ENCODE assay signal across 19 cellular contexts in genomic region chr5:96117863-96118651, GRCh38.
DNase-seq lines count a peak whose midpoint lies in the region; ATAC-seq, FAIRE-seq and TF ChIP-seq lines count a peak whose summit lies in the region.
"Had no signal": no experiment of that assay in that cellular context is flagged by ENCODE, and none has a peak within 500 bp of the region (broad histone marks: within the 10 kb centered on the region; RNA-seq: fewer than 3 reads in every experiment).

No MANE protein-coding gene starts in this region.

- peak; percentile 56 for DNase-seq in HFFc6
- peak; percentile 37 for DNase-seq in dedifferentiated amniotic fluid mesenchymal stem cell (ENCODE audit: extremely low spot score)
- DNase-seq in keratinocyte (ENCODE audit: low read depth, low spot score), result no peak
- no peak for DNase-seq in HPDE6-E6E7 (ENCODE audit: extremely low spot score)
- no peak for DNase-seq in activated CD4-positive, alpha-beta T cell treated with anti-CD3 and anti-CD28 coated beads for 4 hours
- DNase-seq in MM.1S, result no peak
- DNase-seq: activated CD8-positive, alpha-beta memory T cell treated with anti-CD3 and anti-CD28 coated beads, Interleukin-2, amount 50 U/mL, for 4 hours; activated naive CD4-positive, alpha-beta T cell treated with Interleukin-2 at 50 U/mL for 16 hours; COR-L47; effector CD8-positive, alpha-beta T cell; glutamatergic neuron; mucosa of descending colon; NCI-H2081; NCI-H82; RPMI8226; spleen had no signal

- no peak overlapping the region for H3K27ac ChIP-seq in keratinocyte (ENCODE audit: control insufficient read depth, insufficient read depth, low read length)
- H3K27ac ChIP-seq in MM.1S (ENCODE audit: low read length), result no peak overlapping the region

- H3K9me3 ChIP-seq in keratinocyte (ENCODE audit: control insufficient read depth, low read depth, low read length) (no peaks in the 10 kb centered on the region), MM.1S (replicated peaks; ENCODE audit: insufficient read depth, low read length) (no peaks in the 10 kb centered on the region)
- H3K9me3 ChIP-seq: mucosa of descending colon, spleen had no signal

- TF ChIP-seq CTCF in HFFc6 (IDR thresholded peaks at IDR 0.05), result no peak
- no peak for TF ChIP-seq CTCF in keratinocyte (optimal IDR thresholded peaks at IDR 0.05 in 1 of 3, IDR thresholded peaks at IDR 0.05 in 1 of 3, conservative IDR thresholded peaks at IDR 0.05 in 1 of 3; ENCODE audit: extremely low read depth in 1 of 3, insufficient read depth in 2 of 3, low read length in 3 of 3)
- no peak for TF ChIP-seq CTCF in MM.1S (IDR thresholded peaks at IDR 0.05; ENCODE audit: low read length)

- peaks cover 51% of the 10 kb centered on the region for H3K4me1 ChIP-seq in keratinocyte (ENCODE audit: control insufficient read depth, extremely low read depth, insufficient read depth, low read length)
- no peaks in the 10 kb centered on the region for H3K4me1 ChIP-seq in MM.1S (ENCODE audit: low read length)
- H3K4me1 ChIP-seq: spleen had no signal

- no peaks in the 10 kb centered on the region for H3F3A ChIP-seq in MM.1S (ENCODE audit: insufficient read depth, low read length)

- dilution Hi-C loops in keratinocyte (cut with MboI; ENCODE audit: extremely low pct_ligation_motif_present, low sequenced_read_pairs), result no loop called here

- FAIRE-seq in keratinocyte (lab: Jason Lieb, UNC), result peak; percentile 90
- FAIRE-seq: islet of Langerhans had no signal

- ATAC-seq in HG03196 (IDR thresholded peaks at IDR 0.05; ENCODE audit: unreplicated experiment), result no peak
- ATAC-seq: mucosa of descending colon had no signal

- H3K9me1 ChIP-seq in keratinocyte (ENCODE audit: control insufficient read depth, extremely low read depth, insufficient read depth, low read length), result no peaks in the 10 kb centered on the region

- H2AFZ ChIP-seq in keratinocyte (ENCODE audit: control insufficient read depth, low read length) (peak overlapping the region; percentile 55), MM.1S (ENCODE audit: low read length) (no peak overlapping the region)

- peaks cover 91% of the 10 kb centered on the region for H3K4me1 Mint-ChIP-seq in HFFc6 (ENCODE audit: low read depth)

- no peaks in the 10 kb centered on the region; the same call in 1 of the 2 replicates for H3K9me3 Mint-ChIP-seq in HFFc6
- H3K9me3 Mint-ChIP-seq: stimulated activated naive CD8-positive, alpha-beta T cell treated with anti-CD3 and anti-CD28 coated beads, Interleukin-15, Interleukin-2, amounts not matched to agents 100 ng/mL and 50 ng/mL, for 24 hours had no signal

- H3K4me3 Mint-ChIP-seq in HFFc6, result peak overlapping the region; percentile 67
- H3K4me3 Mint-ChIP-seq: stimulated activated naive CD8-positive, alpha-beta T cell treated with anti-CD3 and anti-CD28 coated beads, Interleukin-15, Interleukin-2, amounts not matched to agents 100 ng/mL and 50 ng/mL, for 24 hours had no signal

- H3K4me3 ChIP-seq in keratinocyte (ENCODE audit: control insufficient read depth in 2 of 3, extremely low read depth in 1 of 3, insufficient read depth in 2 of 3, low read depth in 1 of 3, low read length in 3 of 3) (no peak overlapping the region), MM.1S (ENCODE audit: low read length) (no peak overlapping the region)
- H3K4me3 ChIP-seq: mucosa of descending colon, spleen had no signal

- peak overlapping the region; percentile 84 for H3K27ac Mint-ChIP-seq in HFFc6
- H3K27ac Mint-ChIP-seq: stimulated activated naive CD8-positive, alpha-beta T cell treated with anti-CD3 and anti-CD28 coated beads, Interleukin-15, Interleukin-2, amounts not matched to agents 100 ng/mL and 50 ng/mL, for 24 hours had no signal

- H3K9me2 ChIP-seq in MM.1S (replicated peaks; ENCODE audit: insufficient read depth, low read length), result no peaks in the 10 kb centered on the region

- H3K36me3 Mint-ChIP-seq in HFFc6 (ENCODE audit: low read depth), result peaks cover 8% of the 10 kb centered on the region

- H3K9ac ChIP-seq in keratinocyte (ENCODE audit: control insufficient read depth, extremely low read depth, insufficient read depth, low read length) (no peak overlapping the region), MM.1S (ENCODE audit: low read length) (no peak overlapping the region)

- H3K79me2 ChIP-seq in keratinocyte (ENCODE audit: control insufficient read depth, insufficient read depth, low read length) (no peaks in the 10 kb centered on the region), MM.1S (ENCODE audit: low read length) (no peaks in the 10 kb centered on the region)

- H3K27me3 Mint-ChIP-seq in HFFc6 (ENCODE audit: insufficient read depth), result no peaks in the 10 kb centered on the region; the same call in 1 of the 2 replicates

- no peaks in the 10 kb centered on the region for H3K36me3 ChIP-seq in keratinocyte (ENCODE audit: control insufficient read depth in 2 of 2, extremely low read depth in 1 of 2, insufficient read depth in 2 of 2, low read length in 2 of 2)
- no peaks in the 10 kb centered on the region for H3K36me3 ChIP-seq in MM.1S (replicated peaks; ENCODE audit: insufficient read depth, low read length)
- H3K36me3 ChIP-seq: spleen had no signal

- H4K20me1 ChIP-seq in keratinocyte (ENCODE audit: control insufficient read depth, extremely low read depth, insufficient read depth, low read length) (no peaks in the 10 kb centered on the region), MM.1S (ENCODE audit: insufficient read depth, low read length) (no peaks in the 10 kb centered on the region)

- H3K4me2 ChIP-seq in keratinocyte (ENCODE audit: control insufficient read depth, extremely low read depth, insufficient read depth, low read depth, low read length) (no peak overlapping the region), MM.1S (ENCODE audit: low read depth, low read length) (no peak overlapping the region)

- H3K27me3 ChIP-seq in keratinocyte (ENCODE audit: control insufficient read depth, extremely low read depth, insufficient read depth, low read length) (no peaks in the 10 kb centered on the region), MM.1S (replicated peaks; ENCODE audit: insufficient read depth, low read length) (no peaks in the 10 kb centered on the region)
- H3K27me3 ChIP-seq: spleen had no signal

Comparison
In these comparisons a context has a peak if more than half of its experiments do, and no peak if none do; other contexts are left out.
1. DNase-seq: peak in HFFc6 (single experiment) and dedifferentiated amniotic fluid mesenchymal stem cell (single experiment); none in keratinocyte (single experiment), HPDE6-E6E7 (single experiment), activated CD4-positive, alpha-beta T cell treated with anti-CD3 and anti-CD28 coated beads for 4 hours (0 of 2) and MM.1S (single experiment).